Comparison of ENCODE assay signal across 1 cellular context in genomic region chr2:42895134-42895795, GRCh38.
TF ChIP-seq lines count a peak whose summit lies in the region.

No MANE protein-coding gene starts in this region.

TF ChIP-seq in K562, 482 proteins besides CTCF, POLR2A, EP300 and RAD21 (continued from another document):
- TF ChIP-seq ATF3 (IDR thresholded peaks at IDR 0.05) (peak; percentile 25; the same call in 1 of the 2 replicates), ATF3 (CRISPR knock-in tag; conservative IDR thresholded peaks at IDR 0.05) (no peak), MEF2D (tag; conservative IDR thresholded peaks at IDR 0.05; ENCODE audit: low read depth) (no peak)
